In genomic region chr7:151070573-151070960, GRCh38 we compare ENCODE assay signal across 26 cellular contexts.
"Had no signal": no experiment of that assay in that cellular context is flagged by ENCODE, and none has a peak within 500 bp of the region (broad histone marks: within the 10 kb centered on the region; RNA-seq: fewer than 3 reads in every experiment).

No MANE protein-coding gene starts in this region.

- H3K9me3 ChIP-seq: left ventricle myocardium inferior, mucosa of descending colon, pancreas, prostate gland, sigmoid colon, spleen, suprapubic skin, thoracic aorta, tibial artery, uterus had no signal

- H3K27ac Mint-ChIP-seq: immature natural killer cell; memory B cell; naive thymus-derived CD4-positive, alpha-beta T cell; natural killer cell treated with Interleukin-12 subunit alpha and Interleukin-12 subunit beta and Interleukin-15 and Interleukin-18, amount 100 ng/mL, for 72 hours; stimulated activated effector memory CD8-positive, alpha-beta T cell treated with anti-CD3 and anti-CD28 coated beads, Interleukin-12 subunit alpha, Interleukin-12 subunit beta, amount 100 ng/mL, for 72 hours; stimulated activated naive CD8-positive, alpha-beta T cell treated with anti-CD3 and anti-CD28 coated beads, Interleukin-15, Interleukin-2, amounts not matched to agents 100 ng/mL and 50 ng/mL, for 24 hours; type B pancreatic cell had no signal

- H3K36me3 ChIP-seq: uterus had no signal

- H3K4me1 ChIP-seq: left ventricle myocardium inferior, pancreas, prostate gland, sigmoid colon, spleen, suprapubic skin, tibial artery, uterus had no signal

- H3K4me1 Mint-ChIP-seq: immature natural killer cell, memory B cell had no signal

- H3K4me3 Mint-ChIP-seq: immature natural killer cell; memory B cell; naive thymus-derived CD4-positive, alpha-beta T cell; natural killer cell treated with Interleukin-12 subunit alpha and Interleukin-12 subunit beta and Interleukin-15 and Interleukin-18, amount 100 ng/mL, for 72 hours; stimulated activated effector memory CD8-positive, alpha-beta T cell treated with anti-CD3 and anti-CD28 coated beads, Interleukin-12 subunit alpha, Interleukin-12 subunit beta, amount 100 ng/mL, for 72 hours; stimulated activated naive CD8-positive, alpha-beta T cell treated with anti-CD3 and anti-CD28 coated beads, Interleukin-15, Interleukin-2, amounts not matched to agents 100 ng/mL and 50 ng/mL, for 24 hours; type B pancreatic cell had no signal

- H3K27ac ChIP-seq: left ventricle myocardium inferior, pancreas, prostate gland, sigmoid colon, spleen, suprapubic skin, thoracic aorta, tibial artery, uterus had no signal

- ATAC-seq: naive thymus-derived CD4-positive, alpha-beta T cell; natural killer cell treated with Interleukin-12 subunit alpha and Interleukin-12 subunit beta and Interleukin-15 and Interleukin-18, amount 100 ng/mL, for 72 hours; pancreas; right cardiac atrium; stimulated activated effector memory CD8-positive, alpha-beta T cell treated with anti-CD3 and anti-CD28 coated beads, Interleukin-12 subunit alpha, Interleukin-12 subunit beta, amount 100 ng/mL, for 72 hours had no signal

- H3K27me3 ChIP-seq: pancreas, sigmoid colon, spleen, suprapubic skin, tibial artery, uterus had no signal

- H3K4me3 ChIP-seq: left ventricle myocardium inferior, mucosa of descending colon, pancreas, prostate gland, sigmoid colon, spleen, suprapubic skin, thoracic aorta, tibial artery, uterus had no signal

- DNase-seq: hypothalamus; immature natural killer cell; left ventricle myocardium inferior; midbrain; naive thymus-derived CD4-positive, alpha-beta T cell; nucleus accumbens; retina; right cardiac atrium; sigmoid colon; small intestine; spleen; stimulated activated CD4-positive, alpha-beta T cell treated with anti-CD3 and anti-CD28 coated beads, Interleukin-4, amount 100 ng/mL, for 24 hours; stimulated activated naive CD4-positive, alpha-beta T cell; tibial artery; uterus had no signal

- H3K27me3 Mint-ChIP-seq: memory B cell; naive thymus-derived CD4-positive, alpha-beta T cell; natural killer cell treated with Interleukin-12 subunit alpha and Interleukin-12 subunit beta and Interleukin-15 and Interleukin-18, amount 100 ng/mL, for 72 hours; stimulated activated naive CD8-positive, alpha-beta T cell treated with anti-CD3 and anti-CD28 coated beads, Interleukin-15, Interleukin-2, amounts not matched to agents 100 ng/mL and 50 ng/mL, for 24 hours; type B pancreatic cell had no signal

- H3K36me3 Mint-ChIP-seq: natural killer cell treated with Interleukin-12 subunit alpha and Interleukin-12 subunit beta and Interleukin-15 and Interleukin-18, amount 100 ng/mL, for 72 hours had no signal

- FAIRE-seq: islet of Langerhans, pancreas, small intestine had no signal

- H3K9me3 Mint-ChIP-seq: immature natural killer cell; memory B cell; naive thymus-derived CD4-positive, alpha-beta T cell; natural killer cell treated with Interleukin-12 subunit alpha and Interleukin-12 subunit beta and Interleukin-15 and Interleukin-18, amount 100 ng/mL, for 72 hours; stimulated activated effector memory CD8-positive, alpha-beta T cell treated with anti-CD3 and anti-CD28 coated beads, Interleukin-12 subunit alpha, Interleukin-12 subunit beta, amount 100 ng/mL, for 72 hours; stimulated activated naive CD8-positive, alpha-beta T cell treated with anti-CD3 and anti-CD28 coated beads, Interleukin-15, Interleukin-2, amounts not matched to agents 100 ng/mL and 50 ng/mL, for 24 hours; type B pancreatic cell had no signal
